ENCODE assay signal across 12 cellular contexts in genomic region chr11:13260196-13260962, GRCh38. TPM values are rescaled to one million over a fixed set of nuclear protein-coding genes. Genes with fewer than 3 reads are reported as not detected.
DNase-seq lines count a peak whose midpoint lies in the region; ATAC-seq and TF ChIP-seq lines count a peak whose summit lies in the region.
"Had no signal": no experiment of that assay in that cellular context is flagged by ENCODE, and none has a peak within 500 bp of the region (broad histone marks: within the 10 kb centered on the region; RNA-seq: fewer than 3 reads in every experiment).

No MANE protein-coding gene starts in this region.

- H3K36me3 ChIP-seq in esophagus (ENCODE audit: control insufficient read depth in 2 of 2, insufficient read depth in 2 of 2, low read length in 1 of 2) (no peaks in the 10 kb centered on the region), psoas muscle (ENCODE audit: insufficient read depth in 1 of 2, low read depth in 1 of 2) (no peaks in the 10 kb centered on the region)
- H3K36me3 ChIP-seq: colonic mucosa, MG63 had no signal

- peak in 2 of 4 donors; percentile 24 to 43 for ATAC-seq in psoas muscle
- ATAC-seq in GM21529 (IDR thresholded peaks at IDR 0.05; ENCODE audit: unreplicated experiment): no peak

- DNase-seq in AG20443 (ENCODE audit: low spot score): peak; percentile 31
- peak; percentile 55 for DNase-seq in M059J (ENCODE audit: low read depth)
- DNase-seq in psoas muscle: no peak
- no peak for DNase-seq in cerebellum (ENCODE audit: low spot score)
- no peak for DNase-seq in HT-29 (ENCODE audit: low spot score)
- DNase-seq in anterior cingulate cortex (lab: John Stamatoyannopoulos, UW): no peak
- DNase-seq: activated T-cell treated with anti-CD3 and anti-CD28 coated beads, Interleukin-2, amount 50 U/mL, for 72 hours; colonic mucosa; OCI-M1 had no signal

- WGBS in esophagus, 2 donors: 57% methylated on average over 7 of the region's 7 CpGs
- WGBS in psoas muscle, 3 donors: 78 to 79% (median 79%) methylated on average over 7 of the region's 7 CpGs

- no peaks in the 10 kb centered on the region for H3K27me3 ChIP-seq in esophagus (ENCODE audit: control insufficient read depth in 1 of 2, insufficient read depth in 2 of 2, low read length in 2 of 2)
- H3K27me3 ChIP-seq in psoas muscle (ENCODE audit: insufficient read depth in 3 of 3, low read length in 2 of 3): no peaks in the 10 kb centered on the region
- H3K27me3 ChIP-seq: colonic mucosa, MG63 had no signal

- peaks cover 2 to 13% of the 10 kb centered on the region in 2 donors for H3K4me1 ChIP-seq in esophagus (ENCODE audit: control insufficient read depth in 2 of 2, insufficient read depth in 2 of 2, low read length in 1 of 2)
- peaks cover 12% of the 10 kb centered on the region for H3K4me1 ChIP-seq in psoas muscle
- H3K4me1 ChIP-seq: colonic mucosa had no signal

- TF ChIP-seq CTCF in psoas muscle (IDR thresholded peaks at IDR 0.05): no peak

- H3K4me3 ChIP-seq in esophagus (ENCODE audit: low read depth in 1 of 2, low read length in 2 of 2) (no peak overlapping the region), psoas muscle (no peak overlapping the region)
- H3K4me3 ChIP-seq: colonic mucosa, MG63 had no signal

- peak overlapping the region; percentile 65 to 92 for H3K27ac ChIP-seq in esophagus (ENCODE audit: low read depth in 2 of 2, low read length in 1 of 2)
- peak overlapping the region; percentile 63 for H3K27ac ChIP-seq in psoas muscle
- H3K27ac ChIP-seq: colonic mucosa had no signal

- intact Hi-C loops in psoas muscle (cut with DNase I): no loop called here

- H3K9me3 ChIP-seq in esophagus (ENCODE audit: control insufficient read depth in 2 of 2, insufficient read depth in 1 of 2, low read depth in 1 of 2, low read length in 1 of 2) (no peaks in the 10 kb centered on the region), psoas muscle (no peaks in the 10 kb centered on the region)
- H3K9me3 ChIP-seq: colonic mucosa, MG63 had no signal

RNA-seq across cellular contexts. Expression of gene BMAL1, which starts 17.2 kb away (rescaled TPM):
- 27.9 and 34.0 TPM in 2 replicates for total RNA-seq in M059J (2014; rRNA removed; shearing (Covaris generic))
- polyA plus RNA-seq in esophagus (1 to 10 TPM; 9.1 to 9.2 TPM), psoas muscle (10 to 100 TPM in 2 of 3 donors, 1 to 10 TPM in 1; 7.4 to 34.6 (median 28.2) TPM)
- total RNA-seq in psoas muscle (10 to 100 TPM; 15.1 to 35.4 (median 23.4) TPM), cerebellum (49.6 TPM)
- 8.3 and 11.8 TPM in 2 replicates for total RNA-seq in HT-29 (2014; rRNA removed; shearing (Covaris generic))

Comparison
In these comparisons a context has a peak if more than half of its experiments do, and no peak if none do; other contexts are left out.
1. DNase-seq: peak in AG20443 (single experiment) and M059J (single experiment); none in psoas muscle (0 of 2), cerebellum (single experiment), HT-29 (single experiment) and anterior cingulate cortex (0 of 58).